In genomic region chr19:15075801-15076200, GRCh38 we compare ENCODE assay signal across 39 cellular contexts. TPM values are rescaled to one million over a fixed set of nuclear protein-coding genes. Genes with fewer than 3 reads are reported as not detected.
"Had no signal": no experiment of that assay in that cellular context is flagged by ENCODE, and none has a peak within 500 bp of the region (broad histone marks: within the 10 kb centered on the region; RNA-seq: fewer than 3 reads in every experiment).

No MANE protein-coding gene starts in this region.

- DNase-seq: Karpas-422, Kasumi-1, MG63, MM.1S, MV-4-11, NCI-H1048, NCI-H1092, NCI-H1092 treated with DMSO at 0.1 percent for 48 hours, NCI-H1105, NCI-H1105 treated with DMSO at 0.1 percent for 48 hours, NCI-H1417, NCI-H1417 treated with DMSO at 0.1 percent for 48 hours, NCI-H1436, NCI-H1436 treated with DMSO at 0.1 percent for 48 hours, NCI-H146, NCI-H1694, NCI-H1694 treated with DMSO at 0.1 percent for 48 hours, NCI-H187, NCI-H187 treated with DMSO at 0.1 percent for 48 hours, NCI-H1930, NCI-H2029, NCI-H2029 treated with DMSO at 0.1 percent for 48 hours, NCI-H2081, NCI-H2081 treated with DMSO at 0.1 percent for 48 hours, NCI-H2107, NCI-H2171, NCI-H2171 treated with DMSO at 0.1 percent for 48 hours, NCI-H2227 treated with DMSO at 0.1 percent for 48 hours, NCI-H226, NCI-H345, NCI-H446, NCI-H446 treated with DMSO at 0.1 percent for 48 hours, NCI-H510A, NCI-H510A treated with DMSO at 0.1 percent for 48 hours had no signal

- H3K4me3 ChIP-seq: MG63 had no signal

- H3K9me3 ChIP-seq: MG63 had no signal

- H3K36me3 ChIP-seq: MG63 had no signal

- H3K4me2 ChIP-seq: KMS-11 had no signal

- H3K27ac ChIP-seq: KMS-11 had no signal

RNA-seq across cellular contexts. Expression of gene OR1I1, which starts 6.2 kb away (rescaled TPM):
- total RNA-seq: LHCN-M2, M059J, MCF 10A, NCI-H460 had no signal

RNA-seq across cellular contexts. Expression of gene CASP14, which starts 26.5 kb away (rescaled TPM):
- total RNA-seq: LHCN-M2, M059J, MCF 10A, NCI-H460 had no signal
